Comparison of ENCODE assay signal across 13 cellular contexts in the genomic region with DNA sequence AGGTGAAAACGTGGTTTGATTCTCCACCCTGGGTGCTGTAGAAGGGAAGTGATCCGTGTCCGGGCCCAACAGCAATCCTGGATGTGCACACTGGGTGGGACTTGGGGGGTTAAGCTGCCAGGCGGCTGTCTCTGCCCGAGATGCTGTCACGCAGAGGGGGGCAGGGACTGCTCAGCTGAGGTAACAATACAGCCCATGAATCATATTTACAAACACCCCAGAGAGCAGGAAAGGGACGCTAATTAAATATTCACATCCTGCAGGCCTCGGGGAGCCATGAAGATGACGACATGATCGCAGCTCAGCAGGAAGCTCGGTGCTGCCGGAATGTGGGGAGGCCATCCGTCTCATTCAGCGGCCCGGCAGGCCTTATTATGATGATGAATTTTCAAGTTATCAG. TPM values are rescaled to one million over a fixed set of nuclear protein-coding genes. Genes with fewer than 3 reads are reported as not detected.
DNase-seq lines count a peak whose midpoint lies in the region; ATAC-seq and TF ChIP-seq lines count a peak whose summit lies in the region.
"Had no signal": no experiment of that assay in that cellular context is flagged by ENCODE, and none has a peak within 500 bp of the region (broad histone marks: within the 10 kb centered on the region; RNA-seq: fewer than 3 reads in every experiment).

No MANE protein-coding gene starts in this region.

- no peak overlapping the region for H3K4me2 ChIP-seq in mesendoderm (ENCODE audit: low read length)

- H3K56ac ChIP-seq in mesendoderm (ENCODE audit: low read length): peak overlapping the region; percentile 81

- H2BK15ac ChIP-seq in mesendoderm (replicated peaks; ENCODE audit: low read depth): no peak overlapping the region

- CTCF ChIA-PET in activated CD8-positive, alpha-beta T cell treated with anti-CD3 and anti-CD28 coated beads, Interleukin-2, amount 10 ng/mL, durations not matched to agents 7 days and 5 days (lab: Charles Lee): interaction anchor here (1.1 kb wide), 1 partner anchor 11 kb away, joined by 3 read pairs; no protein-coding TSS in a partner anchor

- H3K4me3 ChIP-seq in mesendoderm (ENCODE audit: low read length): no peak overlapping the region
- H3K4me3 ChIP-seq: colonic mucosa had no signal

- no CpG with 5 or more reads among the region's 15 CpGs for WGBS in mesendoderm (ENCODE audit: extremely low coverage, insufficient coverage, low lambda C conversion rate)

- H3K27ac ChIP-seq in mesendoderm (ENCODE audit: low read depth, low read length): no peak overlapping the region
- H3K27ac ChIP-seq: colonic mucosa had no signal

- H3K36me3 ChIP-seq in mesendoderm (ENCODE audit: control insufficient read depth, insufficient read depth, low read length): no peaks in the 10 kb centered on the region
- H3K36me3 ChIP-seq: colonic mucosa had no signal

- H3K36me3 Mint-ChIP-seq in brain: no peaks in the 10 kb centered on the region
- H3K36me3 Mint-ChIP-seq in activated CD8-positive, alpha-beta T cell treated with anti-CD3 and anti-CD28 coated beads, Interleukin-2, amount 10 ng/mL, durations not matched to agents 7 days and 5 days (ENCODE audit: low read depth): no peaks in the 10 kb centered on the region
- H3K36me3 Mint-ChIP-seq: CD4-positive, alpha-beta memory T cell had no signal

- H3K4me3 Mint-ChIP-seq in brain: peak overlapping the region in 2 of 5 experiments; percentile 57 to 65
- H3K4me3 Mint-ChIP-seq in activated CD8-positive, alpha-beta T cell treated with anti-CD3 and anti-CD28 coated beads, Interleukin-2, amount 10 ng/mL, durations not matched to agents 7 days and 5 days: no peak overlapping the region
- H3K4me3 Mint-ChIP-seq: CD4-positive, alpha-beta memory T cell had no signal

- H2AK5ac ChIP-seq in mesendoderm (ENCODE audit: low read length): peak overlapping the region; percentile 15

- peak overlapping the region; percentile 67 for H3K23ac ChIP-seq in mesendoderm (ENCODE audit: low read length)

- peak overlapping the region; percentile 56 for H2BK5ac ChIP-seq in mesendoderm (ENCODE audit: low read length)

- no peak for ATAC-seq in omental fat pad (ENCODE audit: low FRiP score)
- no peak for ATAC-seq in activated CD8-positive, alpha-beta T cell treated with anti-CD3 and anti-CD28 coated beads, Interleukin-2, amount 10 ng/mL, durations not matched to agents 7 days and 5 days

- H3K4me1 ChIP-seq in mesendoderm (ENCODE audit: control insufficient read depth, low read depth, low read length): peaks cover 15% of the 10 kb centered on the region
- H3K4me1 ChIP-seq: colonic mucosa had no signal

- H3K27me3 ChIP-seq in mesendoderm (ENCODE audit: insufficient read depth, low read length, poor library complexity): no peaks in the 10 kb centered on the region
- H3K27me3 ChIP-seq: colonic mucosa had no signal

- no peaks in the 10 kb centered on the region for H3K79me2 ChIP-seq in mesendoderm (ENCODE audit: control insufficient read depth, insufficient read depth, low read length)

- no peaks in the 10 kb centered on the region for H3K79me1 ChIP-seq in mesendoderm (ENCODE audit: low read length)

- H3K4ac ChIP-seq in mesendoderm (ENCODE audit: low read depth, low read length): no peak overlapping the region

- peaks cover 0 to 3% (median 0%) of the 10 kb centered on the region in 5 experiments for H3K9me3 Mint-ChIP-seq in brain
- no peaks in the 10 kb centered on the region for H3K9me3 Mint-ChIP-seq in activated CD8-positive, alpha-beta T cell treated with anti-CD3 and anti-CD28 coated beads, Interleukin-2, amount 10 ng/mL, durations not matched to agents 7 days and 5 days (ENCODE audit: insufficient read depth)
- H3K9me3 Mint-ChIP-seq: CD4-positive, alpha-beta memory T cell had no signal

- H2BK120ac ChIP-seq in mesendoderm (ENCODE audit: low read depth, low read length): no peak overlapping the region

- no peak for TF ChIP-seq CTCF in brain (conservative IDR thresholded peaks at IDR 0.05)
- TF ChIP-seq CTCF in omental fat pad (IDR thresholded peaks at IDR 0.05): no peak

- peak overlapping the region; percentile 9 to 94 (median 71) for H3K27ac Mint-ChIP-seq in brain
- H3K27ac Mint-ChIP-seq in activated CD8-positive, alpha-beta T cell treated with anti-CD3 and anti-CD28 coated beads, Interleukin-2, amount 10 ng/mL, durations not matched to agents 7 days and 5 days: no peak overlapping the region
- H3K27ac Mint-ChIP-seq: CD4-positive, alpha-beta memory T cell had no signal

- H3K4me1 Mint-ChIP-seq in brain: peaks cover 82% of the 10 kb centered on the region
- no peaks in the 10 kb centered on the region for H3K4me1 Mint-ChIP-seq in activated CD8-positive, alpha-beta T cell treated with anti-CD3 and anti-CD28 coated beads, Interleukin-2, amount 10 ng/mL, durations not matched to agents 7 days and 5 days (ENCODE audit: low read depth)
- H3K4me1 Mint-ChIP-seq: CD4-positive, alpha-beta memory T cell had no signal

- H3K27me3 Mint-ChIP-seq in brain: peaks cover 6% of the 10 kb centered on the region
- no peaks in the 10 kb centered on the region for H3K27me3 Mint-ChIP-seq in activated CD8-positive, alpha-beta T cell treated with anti-CD3 and anti-CD28 coated beads, Interleukin-2, amount 10 ng/mL, durations not matched to agents 7 days and 5 days (ENCODE audit: low read depth)
- H3K27me3 Mint-ChIP-seq: CD4-positive, alpha-beta memory T cell had no signal

- no peak overlapping the region for H4K8ac ChIP-seq in mesendoderm (ENCODE audit: low read depth, low read length)

- POLR2A ChIA-PET in activated CD8-positive, alpha-beta T cell treated with anti-CD3 and anti-CD28 coated beads, Interleukin-2, amount 10 ng/mL, durations not matched to agents 7 days and 5 days (lab: Charles Lee): interaction anchor here (0.6 kb wide), 1 partner anchor 231 kb away, joined by 3 read pairs; no protein-coding TSS in a partner anchor

- peak overlapping the region; percentile 39 for H3K9ac ChIP-seq in mesendoderm (ENCODE audit: low read length)

- H4K5ac ChIP-seq in mesendoderm (ENCODE audit: low read length): no peak overlapping the region

- peak; percentile 94 for DNase-seq in COR-L47 (lab: John Stamatoyannopoulos, UW)
- peak in 2 of 3 experiments; percentile 90 to 97 for DNase-seq in NCI-H1417 (lab: John Stamatoyannopoulos, UW)
- DNase-seq in mesendoderm: peak; percentile 69
- no peak for DNase-seq in omental fat pad (ENCODE audit: low spot score)
- no peak for DNase-seq in activated CD4-positive, alpha-beta T cell treated with anti-CD3 and anti-CD28 coated beads for 48 hours
- DNase-seq in amniotic stem cell (lab: John Stamatoyannopoulos, UW): no peak
- DNase-seq in activated CD8-positive, alpha-beta T cell treated with anti-CD3 and anti-CD28 coated beads, Interleukin-2, amount 10 ng/mL, durations not matched to agents 7 days and 5 days: no peak
- DNase-seq: CD4-positive, alpha-beta memory T cell; colonic mucosa; NCI-H1048; SW 1271 had no signal

- peak overlapping the region; percentile 7 for H3K18ac ChIP-seq in mesendoderm (ENCODE audit: low read length)

RNA-seq across cellular contexts. Expression of a gene that starts 17.9 kb away (rescaled TPM):
- 118 TPM for polyA plus RNA-seq in brain (ENCODE audit: insufficient read depth, low read depth, low replicate concordance)
- polyA plus RNA-seq in mesendoderm (2013, experiment 1 of 2): 274 TPM
- polyA plus RNA-seq in mesendoderm (2013, experiment 2 of 2): 289 TPM
- 1 to 10 TPM in 1 of 4 donors, not detected in 3; 1.6 TPM for total RNA-seq in omental fat pad
- total RNA-seq in activated CD8-positive, alpha-beta T cell treated with anti-CD3 and anti-CD28 coated beads, Interleukin-2, amount 10 ng/mL, durations not matched to agents 7 days and 5 days: not detected
- total RNA-seq: CD4-positive, alpha-beta memory T cell; kidney epithelial cell had no signal
- polyA plus RNA-seq: CD4-positive, alpha-beta memory T cell had no signal

RNA-seq across cellular contexts. Expression of a gene that starts 22.8 kb away (rescaled TPM):
- polyA plus RNA-seq in brain (ENCODE audit: insufficient read depth, low read depth, low replicate concordance): 50.2 TPM
- polyA plus RNA-seq in mesendoderm (2013, experiment 1 of 2): 38.2 TPM
- 37.3 TPM for polyA plus RNA-seq in mesendoderm (2013, experiment 2 of 2)
- total RNA-seq in omental fat pad: 10 to 100 TPM; 40.1 to 72.4 (median 65.4) TPM
- total RNA-seq in activated CD8-positive, alpha-beta T cell treated with anti-CD3 and anti-CD28 coated beads, Interleukin-2, amount 10 ng/mL, durations not matched to agents 7 days and 5 days: 10 to 100 TPM; 47.4 to 50.3 TPM

RNA-seq across cellular contexts. Expression of a gene that starts 57.9 kb away (rescaled TPM):
- polyA plus RNA-seq in brain (ENCODE audit: insufficient read depth, low read depth, low replicate concordance): 24.2 TPM
- polyA plus RNA-seq in mesendoderm (2013, experiment 1 of 2): 1.1 TPM
- polyA plus RNA-seq in mesendoderm (2013, experiment 2 of 2): 1.2 TPM
- total RNA-seq in omental fat pad: 10 to 100 TPM; 19.0 to 88.6 (median 28.9) TPM
- total RNA-seq in activated CD8-positive, alpha-beta T cell treated with anti-CD3 and anti-CD28 coated beads, Interleukin-2, amount 10 ng/mL, durations not matched to agents 7 days and 5 days: 10 to 100 TPM; 29.7 TPM

Comparison
In these comparisons a context has a peak if more than half of its experiments do, and no peak if none do; other contexts are left out.
1. DNase-seq: peak in COR-L47 (single experiment), NCI-H1417 (2 of 3) and mesendoderm (single experiment); none in omental fat pad (single experiment), activated CD4-positive, alpha-beta T cell treated with anti-CD3 and anti-CD28 coated beads for 48 hours (single experiment), amniotic stem cell (single experiment) and activated CD8-positive, alpha-beta T cell treated with anti-CD3 and anti-CD28 coated beads, Interleukin-2, amount 10 ng/mL, durations not matched to agents 7 days and 5 days (single experiment).